Comparison of ENCODE assay signal across 17 cellular contexts in the genomic region with DNA sequence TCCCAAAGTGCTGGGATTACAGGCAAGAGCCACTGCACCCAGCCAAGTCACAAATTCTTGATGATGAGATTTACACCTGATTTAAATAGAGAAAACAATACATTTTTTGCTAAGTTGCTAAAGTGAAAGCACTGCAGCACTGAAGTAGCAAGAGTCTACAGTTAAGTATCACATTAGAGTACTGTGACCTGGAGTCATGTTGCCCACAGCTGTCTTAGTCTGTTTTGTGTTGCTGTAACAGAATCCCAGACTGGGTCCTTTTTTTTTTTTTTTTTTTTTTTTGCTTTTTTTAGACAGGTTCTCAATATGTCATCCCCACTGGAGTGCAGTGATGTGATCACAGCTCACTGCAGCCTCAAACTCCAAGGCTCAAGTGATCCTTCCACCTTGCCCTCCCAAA.
"Had no signal": no experiment of that assay in that cellular context is flagged by ENCODE, and none has a peak within 500 bp of the region (broad histone marks: within the 10 kb centered on the region; RNA-seq: fewer than 3 reads in every experiment).

No MANE protein-coding gene starts in this region.

- H2AFZ ChIP-seq: neural progenitor cell had no signal

- H3K4me1 ChIP-seq: neural progenitor cell, pancreas, testis had no signal

- H3K9me3 ChIP-seq: pancreas, testis, upper lobe of right lung had no signal

- H3K27ac ChIP-seq: brain microvascular endothelial cell, neural progenitor cell, pancreas, testis, upper lobe of right lung had no signal

- DNase-seq: activated CD4-positive, alpha-beta memory T cell treated with anti-CD3 and anti-CD28 coated beads for 36 hours; activated CD4-positive, alpha-beta T cell treated with anti-CD3 and anti-CD28 coated beads for 1 hour; activated gamma-delta T cell; activated T-cell treated with anti-CD3 and anti-CD28 coated beads, Interleukin-2, amount 50 U/mL, for 48 hours; brain microvascular endothelial cell; endodermal cell; foreskin fibroblast; glutamatergic neuron; immature natural killer cell; pancreas; stimulated activated CD4-positive, alpha-beta T cell treated with anti-CD3 and anti-CD28 coated beads, Interleukin-15, amount 100 ng/mL, for 24 hours; stimulated activated CD4-positive, alpha-beta T cell treated with anti-CD3 and anti-CD28 coated beads, Interleukin-4, amount 100 ng/mL, for 24 hours; stimulated activated naive CD8-positive, alpha-beta T cell treated with anti-CD3 and anti-CD28 coated beads, Interleukin-15, amount 100 ng/mL, for 72 hours; T1000; testis; upper lobe of right lung had no signal

- H3K9ac ChIP-seq: neural progenitor cell had no signal

- H3K4me3 ChIP-seq: neural progenitor cell, pancreas, testis, upper lobe of right lung had no signal

- ATAC-seq: pancreas; stimulated activated naive CD8-positive, alpha-beta T cell treated with anti-CD3 and anti-CD28 coated beads, Interleukin-15, amount 100 ng/mL, for 72 hours; upper lobe of right lung had no signal

- H3K27me3 ChIP-seq: brain microvascular endothelial cell, neural progenitor cell, pancreas, testis, upper lobe of right lung had no signal

- H3K36me3 ChIP-seq: brain microvascular endothelial cell, neural progenitor cell, pancreas, upper lobe of right lung had no signal

- H3K4me2 ChIP-seq: neural progenitor cell had no signal
